1 cellular context compared by ENCODE assay signal in genomic region chr3:17585561-17586325, GRCh38.
TF ChIP-seq lines count a peak whose summit lies in the region.

No MANE protein-coding gene starts in this region.

TF ChIP-seq in WTC11, 78 proteins besides CTCF, POLR2A, EP300 and RAD21 (continued from another document):
- TF ChIP-seq, protein P1, sequence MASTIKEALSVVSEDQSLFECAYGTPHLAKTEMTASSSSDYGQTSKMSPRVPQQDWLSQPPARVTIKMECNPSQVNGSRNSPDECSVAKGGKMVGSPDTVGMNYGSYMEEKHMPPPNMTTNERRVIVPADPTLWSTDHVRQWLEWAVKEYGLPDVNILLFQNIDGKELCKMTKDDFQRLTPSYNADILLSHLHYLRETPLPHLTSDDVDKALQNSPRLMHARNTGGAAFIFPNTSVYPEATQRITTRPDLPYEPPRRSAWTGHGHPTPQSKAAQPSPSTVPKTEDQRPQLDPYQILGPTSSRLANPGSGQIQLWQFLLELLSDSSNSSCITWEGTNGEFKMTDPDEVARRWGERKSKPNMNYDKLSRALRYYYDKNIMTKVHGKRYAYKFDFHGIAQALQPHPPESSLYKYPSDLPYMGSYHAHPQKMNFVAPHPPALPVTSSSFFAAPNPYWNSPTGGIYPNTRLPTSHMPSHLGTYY (CRISPR knock-in tag; IDR thresholded peaks at IDR 0.05) = no peak
- TF ChIP-seq NFE2L1 (CRISPR knock-in tag; IDR thresholded peaks at IDR 0.05) = no peak
- TF ChIP-seq TP53 (CRISPR knock-in tag; IDR thresholded peaks at IDR 0.05) = no peak
- no peak for TF ChIP-seq ZSCAN18 (CRISPR knock-in tag; IDR thresholded peaks at IDR 0.05)
- TF ChIP-seq, protein P2, sequence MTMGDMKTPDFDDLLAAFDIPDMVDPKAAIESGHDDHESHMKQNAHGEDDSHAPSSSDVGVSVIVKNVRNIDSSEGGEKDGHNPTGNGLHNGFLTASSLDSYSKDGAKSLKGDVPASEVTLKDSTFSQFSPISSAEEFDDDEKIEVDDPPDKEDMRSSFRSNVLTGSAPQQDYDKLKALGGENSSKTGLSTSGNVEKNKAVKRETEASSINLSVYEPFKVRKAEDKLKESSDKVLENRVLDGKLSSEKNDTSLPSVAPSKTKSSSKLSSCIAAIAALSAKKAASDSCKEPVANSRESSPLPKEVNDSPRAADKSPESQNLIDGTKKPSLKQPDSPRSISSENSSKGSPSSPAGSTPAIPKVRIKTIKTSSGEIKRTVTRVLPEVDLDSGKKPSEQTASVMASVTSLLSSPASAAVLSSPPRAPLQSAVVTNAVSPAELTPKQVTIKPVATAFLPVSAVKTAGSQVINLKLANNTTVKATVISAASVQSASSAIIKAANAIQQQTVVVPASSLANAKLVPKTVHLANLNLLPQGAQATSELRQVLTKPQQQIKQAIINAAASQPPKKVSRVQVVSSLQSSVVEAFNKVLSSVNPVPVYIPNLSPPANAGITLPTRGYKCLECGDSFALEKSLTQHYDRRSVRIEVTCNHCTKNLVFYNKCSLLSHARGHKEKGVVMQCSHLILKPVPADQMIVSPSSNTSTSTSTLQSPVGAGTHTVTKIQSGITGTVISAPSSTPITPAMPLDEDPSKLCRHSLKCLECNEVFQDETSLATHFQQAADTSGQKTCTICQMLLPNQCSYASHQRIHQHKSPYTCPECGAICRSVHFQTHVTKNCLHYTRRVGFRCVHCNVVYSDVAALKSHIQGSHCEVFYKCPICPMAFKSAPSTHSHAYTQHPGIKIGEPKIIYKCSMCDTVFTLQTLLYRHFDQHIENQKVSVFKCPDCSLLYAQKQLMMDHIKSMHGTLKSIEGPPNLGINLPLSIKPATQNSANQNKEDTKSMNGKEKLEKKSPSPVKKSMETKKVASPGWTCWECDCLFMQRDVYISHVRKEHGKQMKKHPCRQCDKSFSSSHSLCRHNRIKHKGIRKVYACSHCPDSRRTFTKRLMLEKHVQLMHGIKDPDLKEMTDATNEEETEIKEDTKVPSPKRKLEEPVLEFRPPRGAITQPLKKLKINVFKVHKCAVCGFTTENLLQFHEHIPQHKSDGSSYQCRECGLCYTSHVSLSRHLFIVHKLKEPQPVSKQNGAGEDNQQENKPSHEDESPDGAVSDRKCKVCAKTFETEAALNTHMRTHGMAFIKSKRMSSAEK (CRISPR knock-in tag; IDR thresholded peaks at IDR 0.05; ENCODE audit: borderline replicate concordance) = no peak
- TF ChIP-seq SP1 (CRISPR knock-in tag; conservative IDR thresholded peaks at IDR 0.05) = no peak
- no peak for TF ChIP-seq ZNF396 (CRISPR knock-in tag; IDR thresholded peaks at IDR 0.05; ENCODE audit: borderline replicate concordance)
- no peak for TF ChIP-seq CBFB (CRISPR knock-in tag; IDR thresholded peaks at IDR 0.05; ENCODE audit: low read depth)
- TF ChIP-seq, protein P3, sequence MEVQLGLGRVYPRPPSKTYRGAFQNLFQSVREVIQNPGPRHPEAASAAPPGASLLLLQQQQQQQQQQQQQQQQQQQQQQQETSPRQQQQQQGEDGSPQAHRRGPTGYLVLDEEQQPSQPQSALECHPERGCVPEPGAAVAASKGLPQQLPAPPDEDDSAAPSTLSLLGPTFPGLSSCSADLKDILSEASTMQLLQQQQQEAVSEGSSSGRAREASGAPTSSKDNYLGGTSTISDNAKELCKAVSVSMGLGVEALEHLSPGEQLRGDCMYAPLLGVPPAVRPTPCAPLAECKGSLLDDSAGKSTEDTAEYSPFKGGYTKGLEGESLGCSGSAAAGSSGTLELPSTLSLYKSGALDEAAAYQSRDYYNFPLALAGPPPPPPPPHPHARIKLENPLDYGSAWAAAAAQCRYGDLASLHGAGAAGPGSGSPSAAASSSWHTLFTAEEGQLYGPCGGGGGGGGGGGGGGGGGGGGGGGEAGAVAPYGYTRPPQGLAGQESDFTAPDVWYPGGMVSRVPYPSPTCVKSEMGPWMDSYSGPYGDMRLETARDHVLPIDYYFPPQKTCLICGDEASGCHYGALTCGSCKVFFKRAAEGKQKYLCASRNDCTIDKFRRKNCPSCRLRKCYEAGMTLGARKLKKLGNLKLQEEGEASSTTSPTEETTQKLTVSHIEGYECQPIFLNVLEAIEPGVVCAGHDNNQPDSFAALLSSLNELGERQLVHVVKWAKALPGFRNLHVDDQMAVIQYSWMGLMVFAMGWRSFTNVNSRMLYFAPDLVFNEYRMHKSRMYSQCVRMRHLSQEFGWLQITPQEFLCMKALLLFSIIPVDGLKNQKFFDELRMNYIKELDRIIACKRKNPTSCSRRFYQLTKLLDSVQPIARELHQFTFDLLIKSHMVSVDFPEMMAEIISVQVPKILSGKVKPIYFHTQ (CRISPR knock-in tag; IDR thresholded peaks at IDR 0.05) = no peak
- no peak for TF ChIP-seq TCF7 (CRISPR knock-in tag; IDR thresholded peaks at IDR 0.05; ENCODE audit: low read depth)
- no peak for TF ChIP-seq ZNF121 (CRISPR knock-in tag; IDR thresholded peaks at IDR 0.05)
- no peak for TF ChIP-seq SOX15 (CRISPR knock-in tag; IDR thresholded peaks at IDR 0.05)
- TF ChIP-seq GTF2I (CRISPR knock-in tag; conservative IDR thresholded peaks at IDR 0.05) = no peak
- no peak for TF ChIP-seq ZNF138 (CRISPR knock-in tag; conservative IDR thresholded peaks at IDR 0.05)
